Comparison of ENCODE assay signal across 1 cellular context in the genomic region with DNA sequence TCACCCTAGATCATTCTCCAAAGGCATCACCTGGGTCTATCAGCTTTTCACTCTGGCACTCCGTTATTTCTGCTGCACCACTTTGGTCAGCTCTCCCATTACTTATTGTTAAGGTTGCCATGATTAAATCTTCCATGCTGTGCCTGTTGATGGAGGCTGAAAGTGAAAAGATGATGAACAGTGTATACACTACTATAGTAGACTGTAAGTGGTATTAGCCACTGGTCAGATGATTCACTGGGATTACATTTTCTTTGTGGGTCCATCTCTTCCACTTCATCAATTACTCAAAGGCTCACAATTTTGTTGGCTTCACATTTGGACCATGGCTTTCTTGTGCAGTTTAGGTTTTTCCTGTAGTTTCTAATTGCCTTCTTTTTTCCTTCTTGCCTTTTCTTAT.
TF ChIP-seq lines count a peak whose summit lies in the region.

No MANE protein-coding gene starts in this region.

TF ChIP-seq in IMR-90, 13 proteins besides CTCF, POLR2A, EP300 and RAD21:
- TF ChIP-seq NFE2L2 (IDR thresholded peaks at IDR 0.05; ENCODE audit: low read depth, low read length) (no peak), CHD1 (IDR thresholded peaks at IDR 0.05; ENCODE audit: low read depth, low read length) (no peak), RFX5 (IDR thresholded peaks at IDR 0.05; ENCODE audit: low read depth, low read length) (no peak)
